In the genomic region with DNA sequence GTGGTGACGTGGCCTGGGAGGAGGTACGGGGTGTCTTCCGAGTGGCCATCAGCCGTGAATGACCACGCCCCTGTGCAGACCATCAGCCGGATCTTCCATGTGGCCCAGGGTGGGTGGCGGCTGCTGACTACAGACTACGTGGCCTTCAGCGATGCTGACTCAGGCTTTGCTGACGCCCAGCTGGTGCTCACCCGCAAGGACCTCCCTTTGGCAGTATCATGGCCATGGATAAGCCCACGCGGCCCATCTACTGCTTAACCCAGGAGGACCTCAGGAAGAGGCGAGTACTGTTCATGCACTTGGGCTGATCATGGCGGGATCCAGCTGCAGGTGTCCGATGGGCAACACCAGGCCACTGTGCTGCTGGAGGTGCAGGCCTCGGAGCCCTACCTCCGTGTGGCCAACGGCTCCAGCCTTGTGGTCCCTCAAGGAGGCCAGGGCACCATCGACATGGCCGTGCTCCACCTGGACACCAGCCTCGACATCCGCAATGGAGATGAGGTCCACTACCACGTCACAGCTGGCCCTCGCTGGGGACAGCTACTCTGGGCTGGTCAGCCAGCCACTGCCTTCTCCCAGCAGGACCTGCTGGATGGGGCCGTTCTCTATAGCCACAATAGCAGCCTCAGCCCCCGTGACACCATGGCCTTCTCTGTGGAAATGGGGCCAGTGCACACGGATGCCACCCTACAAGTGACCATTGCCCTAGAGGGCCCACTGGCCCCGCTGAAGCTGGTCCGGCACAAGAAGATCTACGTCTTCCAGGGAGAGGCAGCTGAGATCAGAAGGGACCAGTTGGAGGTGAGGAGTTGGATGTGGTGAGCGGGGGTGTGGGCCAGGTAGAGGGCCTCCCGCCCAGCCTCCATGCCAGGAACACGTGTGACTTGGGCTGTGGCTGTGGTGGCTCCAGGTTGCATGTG, we compare ENCODE assay signal across 18 cellular contexts.
"Had no signal": no experiment of that assay in that cellular context is flagged by ENCODE, and none has a peak within 500 bp of the region (broad histone marks: within the 10 kb centered on the region; RNA-seq: fewer than 3 reads in every experiment).

No MANE protein-coding gene starts in this region.

- H3K36me3 ChIP-seq: breast epithelium, gastroesophageal sphincter, prostate gland, right lobe of liver, WERI-Rb-1 had no signal

- H3K4me1 ChIP-seq: breast epithelium, gastroesophageal sphincter, prostate gland, right lobe of liver had no signal

- DNase-seq: activated CD4-positive, alpha-beta memory T cell treated with anti-CD3 and anti-CD28 coated beads, Interleukin-2, amount 10 ng/mL, durations not matched to agents 7 days and 5 days; activated CD4-positive, alpha-beta T cell treated with anti-CD3 and anti-CD28 coated beads for 36 hours; activated CD8-positive, alpha-beta memory T cell treated with anti-CD3 and anti-CD28 coated beads, Interleukin-2, amount 50 U/mL, for 4 hours; activated gamma-delta T cell treated with Interleukin-2 at 50 U/mL for 16 hours; activated T-cell treated with anti-CD3 and anti-CD28 coated beads, Interleukin-2, amount 50 U/mL, for 72 hours; endodermal cell; mesendoderm; occipital lobe; stimulated activated CD4-positive, alpha-beta T cell treated with anti-CD3 and anti-CD28 coated beads, Interleukin-1b, Interleukin-23, amount 100 ng/mL, for 48 hours; stimulated activated naive CD8-positive, alpha-beta T cell treated with anti-CD3 and anti-CD28 coated beads, Interleukin-15, amount 100 ng/mL, for 72 hours; T-helper 17 cell; WERI-Rb-1 had no signal

- H3K4me3 ChIP-seq: breast epithelium, dorsolateral prefrontal cortex, gastroesophageal sphincter, prostate gland, right lobe of liver had no signal

- H3K27me3 ChIP-seq: breast epithelium, dorsolateral prefrontal cortex, gastroesophageal sphincter, right lobe of liver had no signal

- H3K9me3 ChIP-seq: breast epithelium, gastroesophageal sphincter, prostate gland, right lobe of liver had no signal

- H3K27ac ChIP-seq: breast epithelium, dorsolateral prefrontal cortex, gastroesophageal sphincter, prostate gland, right lobe of liver, WERI-Rb-1 had no signal

- ATAC-seq: activated CD4-positive, alpha-beta T cell treated with anti-CD3 and anti-CD28 coated beads for 36 hours; activated T-cell treated with anti-CD3 and anti-CD28 coated beads, Interleukin-2, amount 50 U/mL, for 72 hours; gastroesophageal sphincter; left lobe of liver; right lobe of liver; stimulated activated naive CD8-positive, alpha-beta T cell treated with anti-CD3 and anti-CD28 coated beads, Interleukin-15, amount 100 ng/mL, for 72 hours; T-helper 17 cell had no signal
